In the genomic region with DNA sequence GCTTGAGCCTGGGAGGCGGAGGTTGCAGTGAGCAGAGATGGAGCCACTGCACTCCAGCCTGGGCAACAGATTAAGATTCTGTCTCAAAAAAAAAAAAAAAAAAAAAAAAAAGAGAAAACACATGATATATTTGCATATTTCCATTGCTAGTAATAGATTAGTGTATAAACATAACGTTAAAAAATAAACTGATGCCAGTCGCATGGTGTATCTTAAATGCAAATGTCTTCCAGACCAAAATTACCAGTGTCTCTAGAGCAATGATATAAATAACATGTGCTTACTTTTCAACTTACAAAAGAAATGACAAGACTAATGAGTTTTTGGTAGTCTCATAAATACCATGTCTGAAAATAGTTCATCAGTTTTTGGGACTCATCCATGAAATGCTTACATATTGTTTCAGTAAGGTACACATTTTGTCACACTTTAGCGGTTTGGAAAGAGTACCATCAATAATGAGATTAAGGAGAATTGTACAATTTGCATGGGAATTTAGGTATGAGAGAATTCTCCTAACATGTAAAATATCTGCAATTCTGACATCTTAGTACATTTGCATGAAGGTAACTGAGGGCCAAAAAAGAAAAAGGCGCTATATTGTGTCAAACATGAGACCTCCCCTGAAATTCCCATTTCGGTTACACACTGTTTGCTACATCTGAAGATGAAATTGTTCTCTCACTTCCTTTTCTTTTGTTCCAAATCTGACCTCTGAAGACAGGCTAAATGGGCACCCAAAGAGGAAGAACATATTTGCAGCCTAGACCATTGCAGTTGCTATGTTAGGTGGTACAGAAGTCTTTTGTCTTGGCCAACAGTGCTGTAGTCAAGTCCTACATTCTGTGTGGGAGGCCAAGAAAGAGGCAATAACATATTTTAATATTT, we compare ENCODE assay signal across 13 cellular contexts. TPM values are rescaled to one million over a fixed set of nuclear protein-coding genes. Genes with fewer than 3 reads are reported as not detected.
A peak's percentile ranks its signal among the peaks of the same experiment; 100 is the strongest.
DNase-seq lines count a peak whose midpoint lies in the region; ATAC-seq and TF ChIP-seq lines count a peak whose summit lies in the region.
"Had no signal": no experiment of that assay in that cellular context is flagged by ENCODE, and none has a peak within 500 bp of the region (broad histone marks: within the 10 kb centered on the region; RNA-seq: fewer than 3 reads in every experiment).

No MANE protein-coding gene starts in this region.

- in situ Hi-C loops in gastrocnemius medialis (cut with MboI; ENCODE audit: low sequenced_read_pairs in 4 of 4) (no loop called here), HAP-1 (cut with MboI; ENCODE audit: low sequenced_read_pairs) (no loop called here)

- H3K27me3 ChIP-seq in gastrocnemius medialis (no peaks in the 10 kb centered on the region), HAP-1 (ENCODE audit: low read depth) (no peaks in the 10 kb centered on the region)

- no peaks in the 10 kb centered on the region for H3K9me3 ChIP-seq in gastrocnemius medialis
- no peaks in the 10 kb centered on the region for H3K9me3 ChIP-seq in HAP-1
- H3K9me3 ChIP-seq: SK-N-SH had no signal

- no peaks in the 10 kb centered on the region for H3K36me3 ChIP-seq in gastrocnemius medialis
- H3K36me3 ChIP-seq in HAP-1 (replicated peaks): no peaks in the 10 kb centered on the region; the same call in 1 of the 2 replicates

- no peak for DNase-seq in left ventricle myocardium superior
- DNase-seq in gastrocnemius medialis: no peak
- DNase-seq in HAP-1 (ENCODE audit: low spot score in 2 of 2): no peak
- DNase-seq in H4 (ENCODE audit: low spot score): no peak
- no peak for DNase-seq in DMS 273 (lab: John Stamatoyannopoulos, UW; ENCODE audit: unreplicated experiment)
- DNase-seq: activated T-cell treated with anti-CD3 and anti-CD28 coated beads, Interleukin-2, amount 50 U/mL, for 4 hours; DMS 273 treated with DMSO at 0.1 percent for 48 hours; immature natural killer cell; NCI-H1694; SK-N-SH had no signal

- no peak for TF ChIP-seq CTCF in gastrocnemius medialis (IDR thresholded peaks at IDR 0.05 in 4 of 5, conservative IDR thresholded peaks at IDR 0.05 in 1 of 5)

- no peak for TF ChIP-seq POLR2A in gastrocnemius medialis (IDR thresholded peaks at IDR 0.05)

- H3K4me3 ChIP-seq in gastrocnemius medialis (no peak overlapping the region), HAP-1 (no peak overlapping the region)

- H3K4me1 ChIP-seq in gastrocnemius medialis (no peaks in the 10 kb centered on the region), HAP-1 (no peaks in the 10 kb centered on the region)

- H3K27ac ChIP-seq in gastrocnemius medialis: no peak overlapping the region

- intact Hi-C loops in left ventricle myocardium superior (cut with micrococcal nuclease) (no loop called here), gastrocnemius medialis (cut with DNase I; ENCODE audit: low total_unique reads) (no loop called here)

- ATAC-seq in GM18508 (IDR thresholded peaks at IDR 0.05; ENCODE audit: insufficient read depth, unreplicated experiment) (peak; percentile 64), GM21515 (IDR thresholded peaks at IDR 0.05; ENCODE audit: unreplicated experiment) (peak; percentile 72), HG03442 (IDR thresholded peaks at IDR 0.05; ENCODE audit: unreplicated experiment) (peak; percentile 77), left ventricle myocardium superior (peak; percentile 34), gastrocnemius medialis (no peak)
- ATAC-seq: activated T-cell treated with anti-CD3 and anti-CD28 coated beads, Interleukin-2, amount 50 U/mL, for 4 hours had no signal

RNA-seq across cellular contexts. Expression of a gene that starts 51.5 kb away (rescaled TPM):
- total RNA-seq in left ventricle myocardium superior: 12.1 TPM
- total RNA-seq in gastrocnemius medialis: 1 to 10 TPM; 3.9 to 7.5 (median 4.7) TPM
- 10.8 and 28.5 TPM in 2 replicates for total RNA-seq in H4 (2014; rRNA removed; shearing (Covaris generic))

Comparison
In these comparisons a context has a peak if more than half of its experiments do, and no peak if none do; other contexts are left out.
1. ATAC-seq: peak in GM18508 (single experiment), GM21515 (single experiment), HG03442 (single experiment) and left ventricle myocardium superior (single experiment); none in gastrocnemius medialis (0 of 2).